Comparison of ENCODE assay signal across 8 cellular contexts in the genomic region with DNA sequence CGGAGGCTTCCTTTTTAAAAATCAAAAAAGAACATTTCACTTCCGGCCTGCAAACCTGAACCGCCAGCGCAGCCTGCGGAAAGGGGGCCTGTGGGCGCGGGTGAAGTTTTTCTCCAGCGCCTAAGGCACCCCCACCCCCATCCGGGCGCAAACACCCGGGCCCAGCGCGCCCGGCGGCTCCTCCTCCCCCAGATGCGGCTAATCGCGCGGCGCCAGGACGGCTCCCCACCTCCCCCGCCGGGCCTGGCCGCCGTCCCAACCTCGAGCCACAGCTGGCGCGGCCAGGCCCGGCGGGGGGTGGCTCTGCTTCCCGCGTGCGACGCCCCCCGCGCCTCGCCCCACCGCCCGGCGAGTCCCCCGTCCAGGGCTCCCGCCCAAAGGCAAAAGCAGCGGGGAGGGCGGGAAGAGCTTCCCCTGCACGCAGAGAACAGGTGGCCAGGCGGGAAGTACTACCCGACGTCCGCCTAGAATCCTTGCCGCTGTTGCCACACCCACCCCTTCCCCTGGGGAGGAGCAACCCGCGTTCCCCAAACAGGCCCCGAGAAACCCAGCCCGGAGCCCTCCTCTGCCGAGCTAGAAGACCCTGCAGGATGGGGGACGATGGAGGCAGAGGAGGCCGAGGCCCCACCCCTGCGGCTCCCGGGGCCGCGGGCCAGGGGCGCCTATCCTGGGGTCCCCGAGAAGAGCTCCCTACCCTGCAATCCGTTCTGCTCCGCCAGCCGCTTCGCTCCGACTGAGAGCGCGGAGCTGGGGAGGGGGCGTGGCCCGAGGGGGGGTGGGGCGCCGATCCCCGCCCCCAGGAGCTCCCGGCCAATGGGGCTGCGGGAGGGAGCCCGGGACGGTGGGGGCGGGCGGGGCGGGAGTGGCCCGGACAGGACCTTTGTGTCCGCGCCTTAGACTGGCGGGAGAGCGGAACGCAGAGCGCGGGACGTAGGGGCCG. TPM values are rescaled to one million over a fixed set of nuclear protein-coding genes. Genes with fewer than 3 reads are reported as not detected.
DNase-seq lines count a peak whose midpoint lies in the region; ATAC-seq and TF ChIP-seq lines count a peak whose summit lies in the region.

Gene CARHSP1 (minus strand): TSS at position 735 of the 940 bp plus-strand sequence. CDS start 9,678 bp downstream, outside the sequence.

- no peaks in the 10 kb centered on the region for H3K9me3 ChIP-seq in left lung

- TF ChIP-seq CTCF in BJ (IDR thresholded peaks at IDR 0.05; ENCODE audit: insufficient read depth, low read depth, low read length): no peak
- TF ChIP-seq CTCF in left lung (IDR thresholded peaks at IDR 0.05): no peak

- peaks cover 25 to 70% of the 10 kb centered on the region in 2 donors for H3K4me1 ChIP-seq in left lung

- peak within 1 kb of the TSS; percentile 88 for H3K4me3 Mint-ChIP-seq in activated CD4-positive, alpha-beta T cell treated with anti-CD3 and anti-CD28 coated beads, Interleukin-2, amount 10 ng/mL, durations not matched to agents 7 days and 5 days

- POLR2A ChIA-PET in BJ (lab: Charles Lee): interaction anchor here (0.5 to 0.6 kb wide), 4 partner anchors 8 to 315 kb away, joined by 3 to 6 read pairs (median 4); no protein-coding TSS in a partner anchor
- POLR2A ChIA-PET in activated CD4-positive, alpha-beta T cell treated with anti-CD3 and anti-CD28 coated beads, Interleukin-2, amount 10 ng/mL, durations not matched to agents 7 days and 5 days (lab: Charles Lee): interaction anchor here (0.6 to 0.9 kb wide), 4 partner anchors 11 to 95 kb away, joined by 3 to 5 read pairs (median 3); partner anchors contain the start of gene USP7

- no peaks in the 10 kb centered on the region for H3K9me3 Mint-ChIP-seq in activated CD4-positive, alpha-beta T cell treated with anti-CD3 and anti-CD28 coated beads, Interleukin-2, amount 10 ng/mL, durations not matched to agents 7 days and 5 days

- intact Hi-C loops in left lung (cut with DNase I): no loop called here

- H3K36me3 Mint-ChIP-seq in activated CD4-positive, alpha-beta T cell treated with anti-CD3 and anti-CD28 coated beads, Interleukin-2, amount 10 ng/mL, durations not matched to agents 7 days and 5 days (ENCODE audit: low read depth): peaks cover 25% of the 10 kb centered on the region

- H3K4me3 ChIP-seq in BJ (ENCODE audit: low read depth, low read length) (peak within 1 kb of the TSS; percentile 76), left lung (peak within 1 kb of the TSS; percentile 42 to 87)

- ATAC-seq in GM19324 (IDR thresholded peaks at IDR 0.05; ENCODE audit: low FRiP score, unreplicated experiment) (peak; percentile 75), HG03460 (IDR thresholded peaks at IDR 0.05; ENCODE audit: unreplicated experiment) (peak; percentile 57), left lung (peak; percentile 93)

- H3K36me3 ChIP-seq in BJ (ENCODE audit: control insufficient read depth, insufficient read depth, low read length) (no peaks in the 10 kb centered on the region; the same call in 1 of the 2 replicates), left lung (no peaks in the 10 kb centered on the region)

- H3K27me3 ChIP-seq in BJ (ENCODE audit: control insufficient read depth, insufficient read depth, low read length) (no peaks in the 10 kb centered on the region), left lung (no peaks in the 10 kb centered on the region)

- peak within 1 kb of the TSS; percentile 81 to 88 for H3K27ac ChIP-seq in left lung

- H3K27ac Mint-ChIP-seq in activated CD4-positive, alpha-beta T cell treated with anti-CD3 and anti-CD28 coated beads, Interleukin-2, amount 10 ng/mL, durations not matched to agents 7 days and 5 days: peak within 1 kb of the TSS; percentile 97

- H3K27me3 Mint-ChIP-seq in activated CD4-positive, alpha-beta T cell treated with anti-CD3 and anti-CD28 coated beads, Interleukin-2, amount 10 ng/mL, durations not matched to agents 7 days and 5 days: no peaks in the 10 kb centered on the region

- peak; percentile 29 for DNase-seq in BJ (ENCODE audit: low read depth)
- DNase-seq in NCI-H526 (lab: John Stamatoyannopoulos, UW): peak; percentile 80 to 95
- peak; percentile 88 for DNase-seq in activated CD4-positive, alpha-beta T cell treated with anti-CD3 and anti-CD28 coated beads, Interleukin-2, amount 10 ng/mL, durations not matched to agents 7 days and 5 days
- DNase-seq in cortex of kidney (lab: John Stamatoyannopoulos, UW): peak; percentile 17
- DNase-seq in left lung: peak; percentile 91 to 93
- peak; percentile 71 for DNase-seq in stimulated activated CD4-positive, alpha-beta T cell treated with anti-CD3 and anti-CD28 coated beads, Interleukin-4, amount 100 ng/mL, for 1 hour

- peaks cover 51% of the 10 kb centered on the region for H3K4me1 Mint-ChIP-seq in activated CD4-positive, alpha-beta T cell treated with anti-CD3 and anti-CD28 coated beads, Interleukin-2, amount 10 ng/mL, durations not matched to agents 7 days and 5 days

- CTCF ChIA-PET in BJ (lab: Yijun Ruan, JAX): interaction anchor here (0.8 to 1.2 kb wide), 3 partner anchors 12 to 43 kb away, joined by 3 to 5 read pairs (median 3); no protein-coding TSS in a partner anchor
- CTCF ChIA-PET in activated CD4-positive, alpha-beta T cell treated with anti-CD3 and anti-CD28 coated beads, Interleukin-2, amount 10 ng/mL, durations not matched to agents 7 days and 5 days (lab: Charles Lee): interaction anchor here (0.6 to 2.4 kb wide), 13 partner anchors 10 to 241 kb away, joined by 3 to 9 read pairs (median 3); partner anchors contain the start of genes PMM2 and TMEM186

RNA-seq across cellular contexts. Expression of gene CARHSP1, which starts in this region (rescaled TPM):
- 88.0 and 119 TPM in 2 replicates for polyA plus RNA-seq in BJ (2011; rRNA removed)
- polyA minus RNA-seq in BJ (2011; rRNA and poly(A)+ RNA removed): 60.0 and 111 TPM in 2 replicates
- total RNA-seq in activated CD4-positive, alpha-beta T cell treated with anti-CD3 and anti-CD28 coated beads, Interleukin-2, amount 10 ng/mL, durations not matched to agents 7 days and 5 days: 100 to 1,000 TPM; 172 to 189 TPM
- 10 to 100 TPM; 74.0 to 96.0 TPM for total RNA-seq in left lung

Comparison
In these comparisons a context has a peak if more than half of its experiments do, and no peak if none do; other contexts are left out.
1. Peak in every context shown above with its lines: DNase-seq, ATAC-seq, H3K4me3 ChIP-seq and H3K27ac ChIP-seq.
2. DNase-seq: peak in every context shown above with its lines; median percentile 92 in left lung; 88 in activated CD4-positive, alpha-beta T cell treated with anti-CD3 and anti-CD28 coated beads, Interleukin-2, amount 10 ng/mL, durations not matched to agents 7 days and 5 days; 88 in NCI-H526; 71 in stimulated activated CD4-positive, alpha-beta T cell treated with anti-CD3 and anti-CD28 coated beads, Interleukin-4, amount 100 ng/mL, for 1 hour; 29 in BJ; 17 in cortex of kidney.